14 cellular contexts compared by ENCODE assay signal in genomic region chr5:66348387-66349125, GRCh38.
DNase-seq lines count a peak whose midpoint lies in the region; ATAC-seq and TF ChIP-seq lines count a peak whose summit lies in the region.
"Had no signal": no experiment of that assay in that cellular context is flagged by ENCODE, and none has a peak within 500 bp of the region (broad histone marks: within the 10 kb centered on the region; RNA-seq: fewer than 3 reads in every experiment).

No MANE protein-coding gene starts in this region.

- TF ChIP-seq EP300 in transverse colon (IDR thresholded peaks at IDR 0.05; ENCODE audit: low read depth) = no peak

- WGBS in heart right ventricle, 2 donors = 46 to 61% methylated on average over 4 of the region's 4 CpGs
- WGBS in transverse colon (ENCODE audit: low coverage in 1 of 2), 2 donors = 81 to 82% methylated on average over 4 of the region's 4 CpGs

- H3K4me1 ChIP-seq in heart right ventricle = peaks cover 0 to 18% (median 4%) of the 10 kb centered on the region in 9 donors
- H3K4me1 ChIP-seq in right atrium auricular region = peaks cover 0 to 6% of the 10 kb centered on the region in 2 donors
- no peaks in the 10 kb centered on the region for H3K4me1 ChIP-seq in transverse colon

- TF ChIP-seq POLR2A in transverse colon (IDR thresholded peaks at IDR 0.05) = no peak

- H3K9me3 ChIP-seq in heart right ventricle (no peaks in the 10 kb centered on the region), right atrium auricular region (no peaks in the 10 kb centered on the region), transverse colon (no peaks in the 10 kb centered on the region)
- H3K9me3 ChIP-seq: BLaER1 treated with 17β-estradiol and CSF1 and Interleukin-3, amounts not matched to agents 10 nM and 100 nM had no signal

- H3K27ac ChIP-seq in heart right ventricle = peak overlapping the region in 8 of 10 donors; percentile 25 to 86 (median 71)
- H3K27ac ChIP-seq in right atrium auricular region = peak overlapping the region; percentile 60 to 90
- no peak overlapping the region for H3K27ac ChIP-seq in transverse colon
- H3K27ac ChIP-seq: BLaER1 treated with 17β-estradiol and CSF1 and Interleukin-3, amounts not matched to agents 10 nM and 100 nM had no signal

- H3K27me3 ChIP-seq in heart right ventricle = no peaks in the 10 kb centered on the region
- no peaks in the 10 kb centered on the region for H3K27me3 ChIP-seq in right atrium auricular region
- H3K27me3 ChIP-seq in transverse colon = no peaks in the 10 kb centered on the region
- H3K27me3 ChIP-seq: BLaER1 treated with 17β-estradiol and CSF1 and Interleukin-3, amounts not matched to agents 10 nM and 100 nM had no signal

- TF ChIP-seq CTCF in heart right ventricle (IDR thresholded peaks at IDR 0.05) (no peak), right atrium auricular region (IDR thresholded peaks at IDR 0.05) (no peak), omental fat pad (IDR thresholded peaks at IDR 0.05) (no peak), transverse colon (IDR thresholded peaks at IDR 0.05) (no peak), GM10266 (IDR thresholded peaks at IDR 0.05; ENCODE audit: control insufficient read depth, insufficient read depth, low read depth, missing control alignments) (no peak)

- in situ Hi-C loops in transverse colon (cut with MboI; ENCODE audit: low pct_ligation_motif_present in 1 of 4, low pct_unique_long_range_greater_than_20kb in 1 of 4, low sequenced_read_pairs in 3 of 4) = no loop called here

- H3K36me3 ChIP-seq in heart right ventricle (peaks cover 0 to 7% (median 0%) of the 10 kb centered on the region in 9 donors), right atrium auricular region (peaks cover 14% of the 10 kb centered on the region), transverse colon (no peaks in the 10 kb centered on the region)
- H3K36me3 ChIP-seq: BLaER1 treated with 17β-estradiol and CSF1 and Interleukin-3, amounts not matched to agents 10 nM and 100 nM had no signal

- peak; percentile 73 for ATAC-seq in Right ventricle myocardium superior (ENCODE audit: poor library complexity)
- peak; percentile 25 to 79 (median 44) for ATAC-seq in heart right ventricle
- ATAC-seq in omental fat pad (ENCODE audit: low FRiP score) = peak; percentile 42
- ATAC-seq: CD8-positive, alpha-beta T cell; GM12878; GM23338 had no signal

- H3K4me3 ChIP-seq in heart right ventricle = no peak overlapping the region
- H3K4me3 ChIP-seq in right atrium auricular region = no peak overlapping the region
- no peak overlapping the region for H3K4me3 ChIP-seq in transverse colon
- H3K4me3 ChIP-seq: BLaER1 treated with 17β-estradiol and CSF1 and Interleukin-3, amounts not matched to agents 10 nM and 100 nM; GM12878; GM23338 had no signal

- no peak for DNase-seq in Right ventricle myocardium superior
- DNase-seq in heart right ventricle = no peak
- DNase-seq in right atrium auricular region (ENCODE audit: low spot score) = no peak
- DNase-seq in omental fat pad (ENCODE audit: low spot score) = no peak
- DNase-seq in transverse colon = no peak
- DNase-seq in GM10266 (ENCODE audit: extremely low spot score) = no peak
- DNase-seq: Calu3; CD8-positive, alpha-beta T cell; DMS79 treated with DMSO at 0.1 percent for 48 hours; GF-D8; HCEC 1CT had no signal

- intact Hi-C loops in Right ventricle myocardium superior (cut with DNase I) (no loop called here), heart right ventricle (cut with DNase I) (no loop called here), transverse colon (cut with DNase I; ENCODE audit: low total_unique reads) (no loop called here)

Comparison
In these comparisons a context has a peak if more than half of its experiments do, and no peak if none do; other contexts are left out.
1. H3K27ac ChIP-seq: peak in heart right ventricle (8 of 10) and right atrium auricular region (2 of 2); none in transverse colon (0 of 4).
2. Peak in every context shown above with its lines, with median percentiles within 50 percentile points of each other: ATAC-seq.